9 cellular contexts compared by ENCODE assay signal in genomic region chr11:134711008-134711407, GRCh38.
"Had no signal": no experiment of that assay in that cellular context is flagged by ENCODE, and none has a peak within 500 bp of the region (broad histone marks: within the 10 kb centered on the region; RNA-seq: fewer than 3 reads in every experiment).

No MANE protein-coding gene starts in this region.

- H2AFZ ChIP-seq: GM23248 had no signal

- H3K27ac Mint-ChIP-seq: HFFc6 had no signal

- H3K4me3 Mint-ChIP-seq: HFFc6 had no signal

- FAIRE-seq: K562 had no signal

- H3K4me3 ChIP-seq: GM23248, K562 had no signal

- H3K27ac ChIP-seq: GM23248, HL-60 had no signal

- H3K9ac ChIP-seq: GM23248 had no signal

- ATAC-seq: HCT116, K562 had no signal

- DNase-seq: GM23248, GOT3, H7, HFFc6, IMR-90, KG1 had no signal
